ENCODE assay signal across 1 cellular context in genomic region chr2:176128172-176129012, GRCh38.
TF ChIP-seq lines count a peak whose summit lies in the region.

No MANE protein-coding gene starts in this region.

TF ChIP-seq in WTC11, 78 proteins besides CTCF, POLR2A, EP300 and RAD21 (continued from another document):
- TF ChIP-seq ERG (CRISPR knock-in tag; IDR thresholded peaks at IDR 0.05): no peak
- TF ChIP-seq TCF7 (CRISPR knock-in tag; IDR thresholded peaks at IDR 0.05; ENCODE audit: low read depth): no peak
- TF ChIP-seq USF2 (CRISPR knock-in tag; IDR thresholded peaks at IDR 0.05): no peak
- no peak for TF ChIP-seq ZNF423 (CRISPR knock-in tag; IDR thresholded peaks at IDR 0.05)
- no peak for TF ChIP-seq GABPB1 (CRISPR knock-in tag; IDR thresholded peaks at IDR 0.05)
- no peak for TF ChIP-seq ZMAT4 (CRISPR knock-in tag; IDR thresholded peaks at IDR 0.05)
- TF ChIP-seq ZNF425 (CRISPR knock-in tag; conservative IDR thresholded peaks at IDR 0.05): no peak
- TF ChIP-seq AFF4 (CRISPR knock-in tag; IDR thresholded peaks at IDR 0.05; ENCODE audit: borderline replicate concordance): no peak
- TF ChIP-seq FOXJ3 (CRISPR knock-in tag; IDR thresholded peaks at IDR 0.05; ENCODE audit: borderline replicate concordance): no peak
